In the genomic region with DNA sequence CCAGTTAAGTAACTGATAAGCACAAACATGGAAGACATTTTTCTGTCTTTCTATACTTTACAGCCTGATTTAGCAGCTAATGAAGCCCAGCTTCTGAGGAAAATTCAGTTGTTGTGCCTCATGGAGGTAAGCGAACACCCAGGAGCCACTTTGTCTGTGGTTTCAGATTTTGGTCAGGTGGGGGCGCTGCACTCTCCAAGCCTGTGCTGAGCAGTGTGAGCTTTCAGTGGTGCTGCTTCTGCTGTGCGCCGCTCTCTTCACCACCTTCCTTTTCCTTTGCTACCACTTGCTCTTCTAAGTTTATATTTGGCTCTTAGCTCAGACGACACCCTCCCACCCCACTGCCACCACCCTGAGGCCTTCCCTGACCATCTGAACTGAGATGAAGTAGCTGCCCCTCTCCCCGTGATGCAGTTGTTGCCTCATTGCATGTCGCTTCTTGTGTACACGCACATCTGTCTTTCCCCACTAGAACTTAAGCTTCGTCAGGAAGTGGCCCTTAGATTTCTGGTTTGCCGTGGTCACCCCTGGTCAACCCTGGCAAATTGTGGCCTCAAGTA, we compare ENCODE assay signal across 8 cellular contexts. TPM values are rescaled to one million over a fixed set of nuclear protein-coding genes. Genes with fewer than 3 reads are reported as not detected.
DNase-seq lines count a peak whose midpoint lies in the region; ATAC-seq, FAIRE-seq and TF ChIP-seq lines count a peak whose summit lies in the region.

No MANE protein-coding gene starts in this region.

- no peaks in the 10 kb centered on the region; the same call in 1 of the 2 replicates for H3K36me3 ChIP-seq in KMS-11 (ENCODE audit: insufficient read depth)
- peaks cover 24% of the 10 kb centered on the region for H3K36me3 ChIP-seq in bronchial epithelial cell (ENCODE audit: control insufficient read depth, insufficient read depth, low read length)
- H3K36me3 ChIP-seq in right lobe of liver = peaks cover 0 to 72% (median 29%) of the 10 kb centered on the region in 4 donors

- DNase-seq in COLO829 (ENCODE audit: low spot score) (peak; percentile 54), activated B cell treated with CpG ODN at 0.5 μM for 24 hours (peak; percentile 60), bronchial epithelial cell (ENCODE audit: low read depth) (peak; percentile 37), right lobe of liver (peak in 1 of 3 donors; percentile 50), RCC 7860 (ENCODE audit: low spot score) (no peak), NCI-H128 (lab: John Stamatoyannopoulos, UW; ENCODE audit: unreplicated experiment) (no peak)
- peak; percentile 60 for DNase-seq in stimulated activated CD8-positive, alpha-beta memory T cell treated with anti-CD3 and anti-CD28 coated beads, Interleukin-12 subunit alpha, Interleukin-12 subunit beta, amount 100 ng/mL, for 4 hours (ENCODE audit: low read depth)

- POLR2A ChIA-PET in activated B cell treated with CpG ODN at 0.5 μM for 24 hours (lab: Charles Lee) = interaction anchor here (0.6 to 4.8 kb wide), 11 partner anchors 14 to 255 kb away, joined by 3 to 35 read pairs (median 6); a partner anchor contains a TSS

- peak; percentile 81 for TF ChIP-seq CTCF in KMS-11 (conservative IDR thresholded peaks at IDR 0.05; ENCODE audit: low read depth, low read length)
- peak; percentile 29 for TF ChIP-seq CTCF in activated B cell treated with CpG ODN at 0.5 μM for 24 hours (IDR thresholded peaks at IDR 0.05)
- peak; percentile 85 for TF ChIP-seq CTCF in bronchial epithelial cell (IDR thresholded peaks at IDR 0.05; ENCODE audit: insufficient read depth, low read length, severe bottlenecking)
- peak; percentile 50 to 65 (median 58) for TF ChIP-seq CTCF in right lobe of liver (IDR thresholded peaks at IDR 0.05)

- CTCF ChIA-PET in activated B cell treated with CpG ODN at 0.5 μM for 24 hours (lab: Charles Lee) = interaction anchor here (0.6 to 4.1 kb wide), 31 partner anchors 8 to 212 kb away, joined by 3 to 28 read pairs (median 6); a partner anchor contains a TSS

- no peaks in the 10 kb centered on the region for H4K20me1 ChIP-seq in KMS-11 (ENCODE audit: insufficient read depth)

- no peak overlapping the region for H3K4me2 ChIP-seq in KMS-11

- intact Hi-C loops in activated B cell treated with CpG ODN at 0.5 μM for 24 hours (cut with micrococcal nuclease) = loop anchor here (1.0 to 5.0 kb wide), 4 partner anchors 18 to 196 kb away; no protein-coding TSS in a partner anchor
- intact Hi-C loops in right lobe of liver (cut with DNase I) = loop anchor here in 1 of 2 donors (10.0 kb wide), 1 partner anchor 114 kb away; a partner anchor contains a TSS

- H3K79me2 ChIP-seq in KMS-11 (ENCODE audit: insufficient read depth, low read depth) = no peaks in the 10 kb centered on the region

- TF ChIP-seq POLR2A in right lobe of liver (IDR thresholded peaks at IDR 0.05) = no peak

- H3K27ac ChIP-seq in KMS-11 (no peak overlapping the region), right lobe of liver (no peak overlapping the region)

- no peak overlapping the region for H2AFZ ChIP-seq in KMS-11 (ENCODE audit: low read depth)

- no peaks in the 10 kb centered on the region for H3K9me3 ChIP-seq in right lobe of liver

- no peak overlapping the region for H3K4me3 Mint-ChIP-seq in activated B cell treated with CpG ODN at 0.5 μM for 24 hours

- H3K27me3 Mint-ChIP-seq in activated B cell treated with CpG ODN at 0.5 μM for 24 hours = no peaks in the 10 kb centered on the region

- H3K9me3 Mint-ChIP-seq in activated B cell treated with CpG ODN at 0.5 μM for 24 hours = no peaks in the 10 kb centered on the region

- H3K4me3 ChIP-seq in KMS-11 (IDR thresholded peaks at IDR 0.05; ENCODE audit: insufficient read depth, low read depth, low read length) (no peak overlapping the region), bronchial epithelial cell (ENCODE audit: low read depth, low read length) (no peak overlapping the region), right lobe of liver (no peak overlapping the region)

- peaks cover 2% of the 10 kb centered on the region for H3K4me1 Mint-ChIP-seq in activated B cell treated with CpG ODN at 0.5 μM for 24 hours

- peak overlapping the region; percentile 36 for H3K27ac Mint-ChIP-seq in activated B cell treated with CpG ODN at 0.5 μM for 24 hours

- no peak overlapping the region for H3K9ac ChIP-seq in KMS-11

- no peak for FAIRE-seq in bronchial epithelial cell (lab: Jason Lieb, UNC)
- no peak for FAIRE-seq in RCC 7860 (lab: Jason Lieb, UNC)

- no peaks in the 10 kb centered on the region for H3K4me1 ChIP-seq in KMS-11 (ENCODE audit: low read depth, poor library complexity, severe bottlenecking)
- H3K4me1 ChIP-seq in right lobe of liver = no peaks in the 10 kb centered on the region

- ATAC-seq in activated B cell treated with CpG ODN at 0.5 μM for 24 hours (ENCODE audit: low read depth) (peak; percentile 96), right lobe of liver (peak; percentile 75 to 85 (median 80))

- WGBS in right lobe of liver (ENCODE audit: insufficient coverage, low coverage, low lambda C conversion rate, missing lambda C conversion rate) = 80% methylated on average over 7 of the region's 10 CpGs

- H3K27me3 ChIP-seq in KMS-11 (ENCODE audit: insufficient read depth, low read depth) (no peaks in the 10 kb centered on the region), bronchial epithelial cell (ENCODE audit: control insufficient read depth, insufficient read depth, low read length) (no peaks in the 10 kb centered on the region), right lobe of liver (no peaks in the 10 kb centered on the region)

- peaks cover 78% of the 10 kb centered on the region for H3K36me3 Mint-ChIP-seq in activated B cell treated with CpG ODN at 0.5 μM for 24 hours (ENCODE audit: low read depth)

RNA-seq across cellular contexts. Expression of a gene that starts 14.0 kb away (rescaled TPM):
- 147 and 149 TPM in 2 replicates for total RNA-seq in activated B cell treated with CpG ODN at 0.5 μM for 24 hours
- 146 and 171 TPM in 2 replicates for total RNA-seq in bronchial epithelial cell
- 10 to 100 TPM; 46.1 to 71.5 (median 48.7) TPM for total RNA-seq in right lobe of liver

RNA-seq across cellular contexts. Expression of a gene that starts 14.7 kb away (rescaled TPM):
- total RNA-seq in activated B cell treated with CpG ODN at 0.5 μM for 24 hours = 21.8 and 23.0 TPM in 2 replicates
- total RNA-seq in bronchial epithelial cell = 7.9 and 9.9 TPM in 2 replicates
- total RNA-seq in right lobe of liver = 10 to 100 TPM in 5 of 6 experiments, 1 to 10 TPM in 1; 9.2 to 22.0 (median 15.5) TPM

RNA-seq across cellular contexts. Expression of a gene that starts 27.4 kb away (rescaled TPM):
- total RNA-seq in activated B cell treated with CpG ODN at 0.5 μM for 24 hours (0.46 and 0.64 TPM in 2 replicates), bronchial epithelial cell (not detected in 2 replicates), right lobe of liver (1 to 10 TPM in 4 of 6 experiments, under 1 TPM in 2; 0.22 to 6.2 (median 1.6) TPM)

RNA-seq across cellular contexts. Expression of a gene that starts 38.1 kb away (rescaled TPM):
- 62.3 and 74.1 TPM in 2 replicates for total RNA-seq in activated B cell treated with CpG ODN at 0.5 μM for 24 hours
- total RNA-seq in bronchial epithelial cell = 1.7 and 3.2 TPM in 2 replicates
- total RNA-seq in right lobe of liver = 100 to 1,000 TPM in 1 of 6 experiments, 10 to 100 TPM in 4, 1 to 10 TPM in 1; 7.7 to 110 (median 13.8) TPM

RNA-seq across cellular contexts. Expression of a gene that starts 43.3 kb away (rescaled TPM):
- total RNA-seq in activated B cell treated with CpG ODN at 0.5 μM for 24 hours (108 and 114 TPM in 2 replicates), bronchial epithelial cell (106 and 170 TPM in 2 replicates), right lobe of liver (10 to 100 TPM; 29.7 to 54.0 (median 32.4) TPM)

Comparison
In these comparisons a context has a peak if more than half of its experiments do, and no peak if none do; other contexts are left out.
1. DNase-seq: peak in COLO829 (single experiment), activated B cell treated with CpG ODN at 0.5 μM for 24 hours (single experiment), bronchial epithelial cell (single experiment) and stimulated activated CD8-positive, alpha-beta memory T cell treated with anti-CD3 and anti-CD28 coated beads, Interleukin-12 subunit alpha, Interleukin-12 subunit beta, amount 100 ng/mL, for 4 hours (single experiment); none in RCC 7860 (single experiment) and NCI-H128 (single experiment).
2. CTCF ChIP-seq: peak in every context shown above with its lines; median percentile 85 in bronchial epithelial cell; 81 in KMS-11; 58 in right lobe of liver; 29 in activated B cell treated with CpG ODN at 0.5 μM for 24 hours.